8 cellular contexts compared by ENCODE assay signal in the genomic region with DNA sequence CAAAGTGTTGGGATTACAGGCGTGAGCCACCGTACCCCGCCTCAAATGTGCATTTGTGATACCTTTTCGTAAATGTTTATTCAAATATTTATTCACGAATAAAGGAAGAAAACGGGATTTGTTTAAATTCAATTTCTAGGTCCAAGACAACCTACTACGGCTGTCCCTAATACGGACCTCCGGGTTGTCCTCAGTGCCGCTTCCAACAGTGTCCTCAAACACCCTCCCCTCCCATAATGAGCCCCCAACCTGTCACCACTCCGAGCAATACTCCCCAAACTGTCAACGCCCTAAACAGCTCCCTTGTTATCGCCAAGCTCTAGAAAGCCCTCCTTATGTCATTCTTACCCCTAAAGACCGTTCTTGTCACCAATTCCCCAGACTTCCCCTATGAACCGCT. TPM values are rescaled to one million over a fixed set of nuclear protein-coding genes. Genes with fewer than 3 reads are reported as not detected.
DNase-seq lines count a peak whose midpoint lies in the region; ATAC-seq and TF ChIP-seq lines count a peak whose summit lies in the region.

No MANE protein-coding gene starts in this region.

- ATAC-seq in GM21786 (IDR thresholded peaks at IDR 0.05; ENCODE audit: unreplicated experiment) (peak; percentile 2), gastroesophageal sphincter (no peak)

- CTCF ChIA-PET in BJ (lab: Yijun Ruan, JAX) = interaction anchor here (1.2 to 3.5 kb wide), 4 partner anchors 14 to 49 kb away, joined by 3 to 11 read pairs (median 6); no protein-coding TSS in a partner anchor

- peak overlapping the region; percentile 83 for H3K4me3 ChIP-seq in BJ (ENCODE audit: low read depth, low read length)
- H3K4me3 ChIP-seq in SJSA1 = peak overlapping the region; percentile 97
- peak overlapping the region; percentile 94 to 100 for H3K4me3 ChIP-seq in gastroesophageal sphincter
- H3K4me3 ChIP-seq in skeletal muscle satellite cell (ENCODE audit: low read length) = peak overlapping the region; percentile 85

- H3K36me3 ChIP-seq in BJ (ENCODE audit: control insufficient read depth, insufficient read depth, low read length) (peaks cover 11% of the 10 kb centered on the region), SJSA1 (peaks cover 45% of the 10 kb centered on the region), gastroesophageal sphincter (peaks cover 0 to 29% of the 10 kb centered on the region in 2 donors), skeletal muscle satellite cell (ENCODE audit: insufficient read depth, low read length) (peaks cover 25% of the 10 kb centered on the region)

- POLR2A ChIA-PET in BJ (lab: Charles Lee) = interaction anchor here (0.5 kb wide), 1 partner anchor 69 kb away, joined by 4 read pairs; no protein-coding TSS in a partner anchor

- H3K27me3 ChIP-seq in BJ (ENCODE audit: control insufficient read depth, insufficient read depth, low read length) = peaks cover 2% of the 10 kb centered on the region; the same call in 1 of the 2 replicates
- H3K27me3 ChIP-seq in SJSA1 (replicated peaks) = peaks cover 21% of the 10 kb centered on the region; the same call in 1 of the 2 replicates
- no peaks in the 10 kb centered on the region for H3K27me3 ChIP-seq in gastroesophageal sphincter
- peaks cover 14% of the 10 kb centered on the region for H3K27me3 ChIP-seq in skeletal muscle satellite cell (ENCODE audit: control insufficient read depth, insufficient read depth, low read length)

- peak overlapping the region; percentile 93 for H3K9ac ChIP-seq in skeletal muscle satellite cell (ENCODE audit: low read depth, low read length)

- H3K4me1 ChIP-seq in SJSA1 (replicated peaks) = peaks cover 14% of the 10 kb centered on the region
- peaks cover 0 to 51% (median 10%) of the 10 kb centered on the region in 3 donors for H3K4me1 ChIP-seq in gastroesophageal sphincter
- H3K4me1 ChIP-seq in skeletal muscle satellite cell (ENCODE audit: control insufficient read depth, insufficient read depth, low read length) = peaks cover 13% of the 10 kb centered on the region

- H3K27ac ChIP-seq in SJSA1 = no peak overlapping the region
- H3K27ac ChIP-seq in gastroesophageal sphincter = peak overlapping the region in 3 of 4 donors; percentile 65 to 88 (median 81)

- WGBS in gastroesophageal sphincter (ENCODE audit: low coverage in 1 of 2), 2 donors = 15 to 23% methylated on average over 12 to 15 of the region's 15 CpGs

- no peak for TF ChIP-seq CTCF in BJ (IDR thresholded peaks at IDR 0.05; ENCODE audit: insufficient read depth, low read depth, low read length)
- TF ChIP-seq CTCF in gastroesophageal sphincter (IDR thresholded peaks at IDR 0.05) = no peak

- DNase-seq in BJ (ENCODE audit: low read depth) = no peak
- no peak for DNase-seq in SJSA1 (ENCODE audit: low read depth in 1 of 2, low spot score in 2 of 2)
- no peak for DNase-seq in hepatic stellate cell (ENCODE audit: low spot score)
- DNase-seq in NOMO-1 treated with dmso at 0.1 percent for 144 hours (lab: John Stamatoyannopoulos, UW; ENCODE audit: unreplicated experiment) = no peak
- no peak for DNase-seq in NCI-H128 (lab: John Stamatoyannopoulos, UW; ENCODE audit: unreplicated experiment)

- no peak for TF ChIP-seq POLR2A in gastroesophageal sphincter (IDR thresholded peaks at IDR 0.05)

- H3K9me3 ChIP-seq in SJSA1 (replicated peaks) = peaks cover 5% of the 10 kb centered on the region; the same call in 1 of the 2 replicates
- H3K9me3 ChIP-seq in gastroesophageal sphincter = no peaks in the 10 kb centered on the region
- no peaks in the 10 kb centered on the region for H3K9me3 ChIP-seq in skeletal muscle satellite cell (replicated peaks; ENCODE audit: low read length)

- peak overlapping the region; percentile 90 for H3K4me2 ChIP-seq in skeletal muscle satellite cell (ENCODE audit: low read length)

- TF ChIP-seq EP300 in gastroesophageal sphincter (IDR thresholded peaks at IDR 0.05) = no peak

RNA-seq across cellular contexts. Expression of a gene that starts 0.5 kb away (rescaled TPM):
- 32.3 and 61.9 TPM in 2 replicates for polyA plus RNA-seq in BJ (2011; rRNA removed)
- polyA minus RNA-seq in BJ (2011; rRNA and poly(A)+ RNA removed) = 8.2 and 11.1 TPM in 2 replicates
- total RNA-seq in SJSA1 (2014; rRNA removed; shearing (Covaris generic)) = 52.7 and 69.3 TPM in 2 replicates
- 100 to 1,000 TPM in 1 of 4 donors, 10 to 100 TPM in 3; 87.4 to 118 (median 92.0) TPM for total RNA-seq in gastroesophageal sphincter
- 28.2 and 30.9 TPM in 2 replicates for total RNA-seq in skeletal muscle satellite cell (2012; rRNA removed)

RNA-seq across cellular contexts. Expression of a gene that starts 9.6 kb away (rescaled TPM):
- polyA plus RNA-seq in BJ (2011; rRNA removed) = 19.8 and 38.8 TPM in 2 replicates
- 22.7 and 38.0 TPM in 2 replicates for polyA minus RNA-seq in BJ (2011; rRNA and poly(A)+ RNA removed)
- 1.9 and 7.0 TPM in 2 replicates for total RNA-seq in SJSA1 (2014; rRNA removed; shearing (Covaris generic))
- total RNA-seq in gastroesophageal sphincter = 10 to 100 TPM in 1 of 4 donors, 1 to 10 TPM in 3; 7.2 to 12.0 (median 9.3) TPM
- total RNA-seq in skeletal muscle satellite cell (2012; rRNA removed) = 12.9 and 14.2 TPM in 2 replicates

RNA-seq across cellular contexts. Expression of a gene that starts 29.7 kb away (rescaled TPM):
- polyA plus RNA-seq in BJ (2011; rRNA removed) = 0.15 TPM in 1 of 2 replicates, not detected in the other
- polyA minus RNA-seq in BJ (2011; rRNA and poly(A)+ RNA removed) = not detected in 2 replicates
- 0.08 TPM in 1 of 2 replicates, not detected in the other for total RNA-seq in SJSA1 (2014; rRNA removed; shearing (Covaris generic))
- not detected for total RNA-seq in gastroesophageal sphincter
- total RNA-seq in skeletal muscle satellite cell (2012; rRNA removed) = under 0.01 TPM in 1 of 2 replicates, not detected in the other

RNA-seq across cellular contexts. Expression of a gene that starts 57.4 kb away (rescaled TPM):
- 18.9 and 26.5 TPM in 2 replicates for polyA plus RNA-seq in BJ (2011; rRNA removed)
- 18.7 and 18.8 TPM in 2 replicates for polyA minus RNA-seq in BJ (2011; rRNA and poly(A)+ RNA removed)
- 49.2 and 62.0 TPM in 2 replicates for total RNA-seq in SJSA1 (2014; rRNA removed; shearing (Covaris generic))
- total RNA-seq in gastroesophageal sphincter = 10 to 100 TPM; 27.2 to 38.7 (median 32.4) TPM
- total RNA-seq in skeletal muscle satellite cell (2012; rRNA removed) = 52.5 and 54.0 TPM in 2 replicates
